1 cellular context compared by ENCODE assay signal in the genomic region with DNA sequence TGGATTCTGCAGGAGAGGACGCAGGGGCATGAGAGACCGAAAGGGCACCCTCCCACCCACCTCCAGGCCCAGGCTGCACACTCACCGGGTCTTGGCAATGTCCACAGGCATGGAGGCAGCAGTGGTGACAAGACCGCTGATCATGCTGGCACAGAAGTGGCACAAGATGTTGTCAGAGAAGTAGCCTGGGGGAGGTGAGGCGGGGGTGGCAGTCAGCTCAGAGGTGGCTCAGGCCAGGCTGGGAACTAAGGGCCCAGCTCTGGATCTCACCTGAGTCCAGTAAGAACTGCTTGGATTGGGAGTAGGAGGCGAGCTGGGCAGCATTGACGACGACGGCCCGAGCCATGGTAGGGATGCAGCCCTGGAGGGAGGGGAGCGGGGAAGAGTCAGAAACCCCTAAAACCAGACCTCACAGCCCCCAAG.
TF ChIP-seq lines count a peak whose summit lies in the region.

No MANE protein-coding gene starts in this region.

TF ChIP-seq in K562, 482 proteins besides CTCF, POLR2A, EP300 and RAD21:
- TF ChIP-seq, protein P1, sequence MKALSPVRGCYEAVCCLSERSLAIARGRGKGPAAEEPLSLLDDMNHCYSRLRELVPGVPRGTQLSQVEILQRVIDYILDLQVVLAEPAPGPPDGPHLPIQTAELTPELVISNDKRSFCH (CRISPR knock-in tag; IDR thresholded peaks at IDR 0.05), result no peak
- TF ChIP-seq, protein P1 (tag; IDR thresholded peaks at IDR 0.05), result no peak
- TF ChIP-seq SIX5 (IDR thresholded peaks at IDR 0.05; ENCODE audit: borderline replicate concordance in 1 of 2, insufficient read depth in 1 of 2, low read depth in 1 of 2, low read length in 2 of 2), result no peak
- TF ChIP-seq KLF13 (tag; IDR thresholded peaks at IDR 0.05; ENCODE audit: borderline replicate concordance, low read depth), result no peak
- TF ChIP-seq EWSR1 (IDR thresholded peaks at IDR 0.05; ENCODE audit: borderline replicate concordance, low read depth, partially characterized antibody), result no peak
- no peak for TF ChIP-seq PTBP1 (IDR thresholded peaks at IDR 0.05; ENCODE audit: low read depth, low read length)
- TF ChIP-seq, protein P2, sequence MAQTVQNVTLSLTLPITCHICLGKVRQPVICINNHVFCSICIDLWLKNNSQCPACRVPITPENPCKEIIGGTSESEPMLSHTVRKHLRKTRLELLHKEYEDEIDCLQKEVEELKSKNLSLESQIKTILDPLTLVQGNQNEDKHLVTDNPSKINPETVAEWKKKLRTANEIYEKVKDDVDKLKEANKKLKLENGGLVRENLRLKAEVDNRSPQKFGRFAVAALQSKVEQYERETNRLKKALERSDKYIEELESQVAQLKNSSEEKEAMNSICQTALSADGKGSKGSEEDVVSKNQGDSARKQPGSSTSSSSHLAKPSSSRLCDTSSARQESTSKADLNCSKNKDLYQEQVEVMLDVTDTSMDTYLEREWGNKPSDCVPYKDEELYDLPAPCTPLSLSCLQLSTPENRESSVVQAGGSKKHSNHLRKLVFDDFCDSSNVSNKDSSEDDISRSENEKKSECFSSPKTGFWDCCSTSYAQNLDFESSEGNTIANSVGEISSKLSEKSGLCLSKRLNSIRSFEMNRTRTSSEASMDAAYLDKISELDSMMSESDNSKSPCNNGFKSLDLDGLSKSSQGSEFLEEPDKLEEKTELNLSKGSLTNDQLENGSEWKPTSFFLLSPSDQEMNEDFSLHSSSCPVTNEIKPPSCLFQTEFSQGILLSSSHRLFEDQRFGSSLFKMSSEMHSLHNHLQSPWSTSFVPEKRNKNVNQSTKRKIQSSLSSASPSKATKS (CRISPR knock-in tag; IDR thresholded peaks at IDR 0.05), result no peak
- TF ChIP-seq CEBPB (tag; IDR thresholded peaks at IDR 0.05), result no peak
